ENCODE assay signal across 8 cellular contexts in genomic region chr5:172659909-172660628, GRCh38. TPM values are rescaled to one million over a fixed set of nuclear protein-coding genes. Genes with fewer than 3 reads are reported as not detected.
DNase-seq lines count a peak whose midpoint lies in the region; ATAC-seq and TF ChIP-seq lines count a peak whose summit lies in the region.

No MANE protein-coding gene starts in this region.

- ATAC-seq in sciatic nerve, result peak; percentile 90
- no peak for ATAC-seq in activated T-cell treated with anti-CD3 and anti-CD28 coated beads, Interleukin-2, amount 50 U/mL, for 72 hours (replicated peaks in 1 of 2)

- H3K4me1 Mint-ChIP-seq in activated T-cell treated with anti-CD3 and anti-CD28 coated beads, Interleukin-2, amount 50 U/mL, for 72 hours (ENCODE audit: low read depth), result no peaks in the 10 kb centered on the region

- H3K4me3 Mint-ChIP-seq in activated T-cell treated with anti-CD3 and anti-CD28 coated beads, Interleukin-2, amount 50 U/mL, for 72 hours, result no peak overlapping the region

- H3K9me3 Mint-ChIP-seq in activated T-cell treated with anti-CD3 and anti-CD28 coated beads, Interleukin-2, amount 50 U/mL, for 72 hours, result peaks cover 3 to 5% of the 10 kb centered on the region in 2 donors

- intact Hi-C loops in sciatic nerve (cut with DNase I), result no loop called here

- peak; percentile 10 to 58 (median 18) for DNase-seq in NCI-H1417 (lab: John Stamatoyannopoulos, UW)
- no peak for DNase-seq in NCI-H1417 treated with DMSO at 0.1 percent for 48 hours (lab: John Stamatoyannopoulos, UW)
- DNase-seq in amniotic epithelial cell (ENCODE audit: low read depth), result peak; percentile 69
- peak; percentile 92 for DNase-seq in hepatic stellate cell (ENCODE audit: low spot score)
- DNase-seq in sciatic nerve (ENCODE audit: low spot score), result peak; percentile 89
- DNase-seq in stimulated activated CD4-positive, alpha-beta T cell treated with anti-CD3 and anti-CD28 coated beads, Interleukin-1b, Interleukin-23, amount 100 ng/mL, for 48 hours, result no peak
- DNase-seq in GM20000 (ENCODE audit: low spot score), result no peak
- DNase-seq in activated T-cell treated with anti-CD3 and anti-CD28 coated beads, Interleukin-2, amount 50 U/mL, for 72 hours, result no peak

- H3K36me3 Mint-ChIP-seq in activated T-cell treated with anti-CD3 and anti-CD28 coated beads, Interleukin-2, amount 50 U/mL, for 72 hours (ENCODE audit: insufficient read depth in 2 of 2), result peaks cover 0 to 4% of the 10 kb centered on the region in 2 donors

- no peaks in the 10 kb centered on the region for H3K27me3 Mint-ChIP-seq in activated T-cell treated with anti-CD3 and anti-CD28 coated beads, Interleukin-2, amount 50 U/mL, for 72 hours (ENCODE audit: low read depth)

- no peak for TF ChIP-seq CTCF in GM20000 (IDR thresholded peaks at IDR 0.05; ENCODE audit: extremely low read depth, missing control alignments)

- H3K27ac Mint-ChIP-seq in activated T-cell treated with anti-CD3 and anti-CD28 coated beads, Interleukin-2, amount 50 U/mL, for 72 hours, result no peak overlapping the region

RNA-seq across cellular contexts. Expression of gene NEURL1B, which starts 19.0 kb away (rescaled TPM):
- 53.7 TPM for total RNA-seq in sciatic nerve
- total RNA-seq in activated T-cell treated with anti-CD3 and anti-CD28 coated beads, Interleukin-2, amount 50 U/mL, for 72 hours, result under 1 TPM; 0.29 to 0.63 TPM

Comparison
In these comparisons a context has a peak if more than half of its experiments do, and no peak if none do; other contexts are left out.
1. DNase-seq: peak in NCI-H1417 (3 of 3), amniotic epithelial cell (single experiment), hepatic stellate cell (single experiment) and sciatic nerve (single experiment); none in NCI-H1417 treated with DMSO at 0.1 percent for 48 hours (single experiment), stimulated activated CD4-positive, alpha-beta T cell treated with anti-CD3 and anti-CD28 coated beads, Interleukin-1b, Interleukin-23, amount 100 ng/mL, for 48 hours (single experiment), GM20000 (single experiment) and activated T-cell treated with anti-CD3 and anti-CD28 coated beads, Interleukin-2, amount 50 U/mL, for 72 hours (0 of 2).
2. RNA of gene NEURL1B, which starts 19.0 kb away (total RNA-seq): 53.7 TPM in sciatic nerve (single experiment); 0.29 to 0.63 TPM in activated T-cell treated with anti-CD3 and anti-CD28 coated beads, Interleukin-2, amount 50 U/mL, for 72 hours; every median in the first group is over 10 times any median in the second.